In genomic region chr3:134708025-134708597, GRCh38 we compare ENCODE assay signal across 29 cellular contexts. TPM values are rescaled to one million over a fixed set of nuclear protein-coding genes. Genes with fewer than 3 reads are reported as not detected.
DNase-seq lines count a peak whose midpoint lies in the region; ATAC-seq, FAIRE-seq and TF ChIP-seq lines count a peak whose summit lies in the region.
"Had no signal": no experiment of that assay in that cellular context is flagged by ENCODE, and none has a peak within 500 bp of the region (broad histone marks: within the 10 kb centered on the region; RNA-seq: fewer than 3 reads in every experiment).

No MANE protein-coding gene starts in this region.

- no peaks in the 10 kb centered on the region for H3K36me3 Mint-ChIP-seq in activated T-cell treated with anti-CD3 and anti-CD28 coated beads, Interleukin-2, amount 50 U/mL, for 4 hours (ENCODE audit: insufficient read depth)
- H3K36me3 Mint-ChIP-seq: activated naive CD4-positive, alpha-beta T cell treated with anti-CD3 and anti-CD28 coated beads, Interleukin-2, amount 50 U/mL, for 72 hours; stimulated activated naive B cell treated with anti-CD40 and anti-IgM and Interleukin-4, amounts not matched to agents 10 μg/mL and 1 μg/mL and 100 μg/mL, for 72 hours; WTC11 had no signal

- peak; percentile 42 for FAIRE-seq in endothelial cell of umbilical vein (lab: Jason Lieb, UNC)
- FAIRE-seq: GM18507, small intestine had no signal

- POLR2A ChIA-PET in PC-3 (lab: Charles Lee; ENCODE audit: unreplicated experiment) = no interaction called here
- POLR2A ChIA-PET in endothelial cell of umbilical vein (lab: Charles Lee) = no interaction called here

- H3K9me2 ChIP-seq in PC-3 (replicated peaks; ENCODE audit: low read length) = no peaks in the 10 kb centered on the region

- TF ChIP-seq POLR2A in endothelial cell of umbilical vein (IDR thresholded peaks at IDR 0.05; ENCODE audit: low read depth, low read length) = no peak

- no peaks in the 10 kb centered on the region for H3K9me1 ChIP-seq in endothelial cell of umbilical vein (replicated peaks; ENCODE audit: control insufficient read depth, extremely low read depth, insufficient read depth, low read length)

- no peaks in the 10 kb centered on the region for H3K27me3 Mint-ChIP-seq in activated T-cell treated with anti-CD3 and anti-CD28 coated beads, Interleukin-2, amount 50 U/mL, for 4 hours (ENCODE audit: low read depth)
- H3K27me3 Mint-ChIP-seq: CD4-positive, alpha-beta T cell; stimulated activated naive B cell treated with anti-CD40 and anti-IgM and Interleukin-4, amounts not matched to agents 10 μg/mL and 1 μg/mL and 100 μg/mL, for 72 hours had no signal

- BruUV-seq in PC-3 (replicated peaks; lab: Mats Ljungman, UMichigan) (no TSS peak), endothelial cell of umbilical vein (replicated peaks; lab: Mats Ljungman, UMichigan) (no TSS peak)

- no peaks in the 10 kb centered on the region for H3F3A ChIP-seq in PC-3 (ENCODE audit: low read length, unreplicated experiment)
- H3F3A ChIP-seq in smooth muscle cell (ENCODE audit: low read depth) = peaks cover 8% of the 10 kb centered on the region

- dilution Hi-C loops in endothelial cell of umbilical vein (cut with MboI; ENCODE audit: extremely low pct_ligation_motif_present, low sequenced_read_pairs) = no loop called here

- H4K20me1 ChIP-seq in PC-3 (ENCODE audit: low read length) (no peaks in the 10 kb centered on the region), endothelial cell of umbilical vein (replicated peaks; ENCODE audit: control insufficient read depth, extremely low read depth, insufficient read depth, low read length) (no peaks in the 10 kb centered on the region), smooth muscle cell (ENCODE audit: low read depth) (no peaks in the 10 kb centered on the region)

- H3K27ac ChIP-seq in PC-3 (ENCODE audit: low read length) (peak overlapping the region; percentile 83), endothelial cell of umbilical vein (ENCODE audit: insufficient read depth, low read depth, low read length) (peak overlapping the region; percentile 82), smooth muscle cell (ENCODE audit: low read depth) (peak overlapping the region; percentile 97)
- H3K27ac ChIP-seq: dorsolateral prefrontal cortex, neutrophil had no signal

- TF ChIP-seq CTCF in PC-3 (conservative IDR thresholded peaks at IDR 0.05; ENCODE audit: low read depth, low read length) = no peak
- no peak for TF ChIP-seq CTCF in endothelial cell of umbilical vein (IDR thresholded peaks at IDR 0.05; ENCODE audit: extremely low read depth in 1 of 2, insufficient read depth in 1 of 2, low read depth in 1 of 2, low read length in 2 of 2)
- no peak for TF ChIP-seq CTCF in smooth muscle cell (IDR thresholded peaks at IDR 0.05; ENCODE audit: borderline replicate concordance, insufficient read depth, poor library complexity, severe bottlenecking)

- CTCF ChIA-PET in PC-3 (lab: Charles Lee) (no interaction called here), endothelial cell of umbilical vein (lab: Charles Lee) (interaction anchor here (1.3 kb wide), 1 partner anchor 49 kb away, joined by 3 read pairs; no protein-coding TSS in a partner anchor)

- no peaks in the 10 kb centered on the region for H3K4me1 Mint-ChIP-seq in activated T-cell treated with anti-CD3 and anti-CD28 coated beads, Interleukin-2, amount 50 U/mL, for 4 hours (ENCODE audit: low read depth)
- H3K4me1 Mint-ChIP-seq: stimulated activated naive B cell treated with anti-CD40 and anti-IgM and Interleukin-4, amounts not matched to agents 10 μg/mL and 1 μg/mL and 100 μg/mL, for 72 hours; WTC11 had no signal

- ATAC-seq in PC-3 = no peak
- ATAC-seq in HG03457 (IDR thresholded peaks at IDR 0.05; ENCODE audit: unreplicated experiment) = no peak
- ATAC-seq in activated T-cell treated with anti-CD3 and anti-CD28 coated beads, Interleukin-2, amount 50 U/mL, for 4 hours = no peak
- no peak for ATAC-seq in GM21576 (IDR thresholded peaks at IDR 0.05; ENCODE audit: unreplicated experiment)
- ATAC-seq: activated naive CD4-positive, alpha-beta T cell treated with anti-CD3 and anti-CD28 coated beads, Interleukin-2, amount 50 U/mL, for 72 hours; left lobe of liver; WTC11 had no signal

- H3K9ac ChIP-seq in PC-3 (ENCODE audit: low read length) (0 out of 2 replicates have a peak overlapping the region, but pooled peaks have one; percentile 25), endothelial cell of umbilical vein (replicated peaks; ENCODE audit: extremely low read depth, insufficient read depth, low read length) (peak overlapping the region; percentile 46), smooth muscle cell (ENCODE audit: low read depth) (peak overlapping the region; percentile 88)

- intact Hi-C loops in PC-3 (cut with micrococcal nuclease) = no loop called here
- intact Hi-C loops in endothelial cell of umbilical vein (cut with micrococcal nuclease) = loop anchor here (1.0 kb wide), 1 partner anchor 139 kb away; no protein-coding TSS in a partner anchor

- H3K79me2 ChIP-seq in PC-3 (ENCODE audit: low read length) (no peaks in the 10 kb centered on the region), endothelial cell of umbilical vein (ENCODE audit: control insufficient read depth, insufficient read depth, low read length) (no peaks in the 10 kb centered on the region), smooth muscle cell (ENCODE audit: low read depth) (no peaks in the 10 kb centered on the region)

- no peaks in the 10 kb centered on the region for H3K9me3 Mint-ChIP-seq in activated T-cell treated with anti-CD3 and anti-CD28 coated beads, Interleukin-2, amount 50 U/mL, for 4 hours
- H3K9me3 Mint-ChIP-seq: CD4-positive, alpha-beta T cell; WTC11 had no signal

- no peak overlapping the region for H3K4me3 ChIP-seq in PC-3 (ENCODE audit: low read length)
- H3K4me3 ChIP-seq in endothelial cell of umbilical vein (replicated peaks in 1 of 3; ENCODE audit: insufficient read depth in 1 of 3, low read depth in 1 of 3, low read length in 3 of 3) = no peak overlapping the region
- no peak overlapping the region for H3K4me3 ChIP-seq in smooth muscle cell
- H3K4me3 ChIP-seq: dorsolateral prefrontal cortex had no signal

- no peak overlapping the region for H2AFZ ChIP-seq in PC-3 (ENCODE audit: low read length)
- H2AFZ ChIP-seq in endothelial cell of umbilical vein (ENCODE audit: low read depth, low read length) = peak overlapping the region; percentile 47
- no peak overlapping the region for H2AFZ ChIP-seq in smooth muscle cell (ENCODE audit: low read depth)

- H3K36me3 ChIP-seq in PC-3 (ENCODE audit: low read depth, low read length) = no peaks in the 10 kb centered on the region
- no peaks in the 10 kb centered on the region for H3K36me3 ChIP-seq in endothelial cell of umbilical vein (ENCODE audit: control insufficient read depth in 2 of 2, extremely low read depth in 1 of 2, insufficient read depth in 2 of 2, low read length in 2 of 2)
- H3K36me3 ChIP-seq in smooth muscle cell (ENCODE audit: low read depth) = no peaks in the 10 kb centered on the region
- H3K36me3 ChIP-seq: neutrophil had no signal

- H3K27me3 ChIP-seq in PC-3 (ENCODE audit: low read length) = no peaks in the 10 kb centered on the region
- no peaks in the 10 kb centered on the region for H3K27me3 ChIP-seq in endothelial cell of umbilical vein (ENCODE audit: control insufficient read depth in 2 of 2, insufficient read depth in 2 of 2, low read length in 2 of 2)
- H3K27me3 ChIP-seq in smooth muscle cell (ENCODE audit: low read depth) = no peaks in the 10 kb centered on the region
- H3K27me3 ChIP-seq: dorsolateral prefrontal cortex, neutrophil had no signal

- H3K4me1 ChIP-seq in PC-3 (ENCODE audit: insufficient read depth, low read length) (peaks cover 4% of the 10 kb centered on the region; the same call in 1 of the 2 replicates), endothelial cell of umbilical vein (ENCODE audit: control insufficient read depth, extremely low read depth, insufficient read depth, low read length) (peaks cover 17% of the 10 kb centered on the region), smooth muscle cell (ENCODE audit: low read depth) (no peaks in the 10 kb centered on the region)

- H3K4me3 Mint-ChIP-seq in activated T-cell treated with anti-CD3 and anti-CD28 coated beads, Interleukin-2, amount 50 U/mL, for 4 hours = no peak overlapping the region
- H3K4me3 Mint-ChIP-seq: CD4-positive, alpha-beta T cell; stimulated activated naive B cell treated with anti-CD40 and anti-IgM and Interleukin-4, amounts not matched to agents 10 μg/mL and 1 μg/mL and 100 μg/mL, for 72 hours; WTC11 had no signal

- WGBS in smooth muscle cell (ENCODE audit: low lambda C conversion rate) = 67% methylated on average over 1 of the region's 1 CpG

- H3K9me3 ChIP-seq in PC-3 (ENCODE audit: low read length) = no peaks in the 10 kb centered on the region
- H3K9me3 ChIP-seq in endothelial cell of umbilical vein (replicated peaks; ENCODE audit: control insufficient read depth, insufficient read depth, low read length) = no peaks in the 10 kb centered on the region
- no peaks in the 10 kb centered on the region for H3K9me3 ChIP-seq in smooth muscle cell (replicated peaks; ENCODE audit: low read depth)
- H3K9me3 ChIP-seq: neutrophil had no signal

- DNase-seq in EL (peak; percentile 23), PC-3 (peak; percentile 27), endothelial cell of umbilical vein (ENCODE audit: low read depth, low spot score) (peak; percentile 72), smooth muscle cell (lab: John Stamatoyannopoulos, UW; ENCODE audit: unreplicated experiment) (no peak)
- no peak for DNase-seq in activated T-cell treated with anti-CD3 and anti-CD28 coated beads, Interleukin-2, amount 50 U/mL, for 4 hours
- DNase-seq: activated CD4-positive, alpha-beta T cell treated with anti-CD3 and anti-CD28 coated beads, Interleukin-2, amount 50 U/mL, for 1 hour; anterior cingulate cortex; CD4-positive, alpha-beta T cell; DMS 273 treated with DMSO at 0.1 percent for 48 hours; dorsolateral prefrontal cortex; GDM1; H7; Karpas-422; mesendoderm; NCI-H1092; NCI-H2029; NCI-H2227 treated with DMSO at 0.1 percent for 48 hours; NCI-H748 treated with DMSO at 0.1 percent for 48 hours; small intestine; stimulated activated naive B cell treated with anti-CD40 and anti-IgM and Interleukin-4, amounts not matched to agents 10 μg/mL and 1 μg/mL and 100 μg/mL, for 72 hours; T-helper 9 cell had no signal

- H3K4me2 ChIP-seq in PC-3 (ENCODE audit: low read length) (no peak overlapping the region), endothelial cell of umbilical vein (ENCODE audit: insufficient read depth, low read length) (peak overlapping the region; percentile 22), smooth muscle cell (peak overlapping the region; percentile 37)

RNA-seq across cellular contexts. Expression of gene KY, which starts 57.3 kb away (rescaled TPM):
- total RNA-seq in PC-3 (2014; rRNA removed) (0.29 TPM in 1 of 2 replicates, not detected in the other), endothelial cell of umbilical vein (not detected in 2 replicates), smooth muscle cell (0.09 TPM in 2 replicates)
- polyA plus RNA-seq in endothelial cell of umbilical vein (not detected in 2 replicates), smooth muscle cell (0.07 and 0.08 TPM in 2 replicates)
- not detected in 2 replicates for polyA plus RNA-seq in endothelial cell of umbilical vein (2011; cell fraction: cytosol; rRNA removed)
- not detected in 2 replicates for polyA plus RNA-seq in endothelial cell of umbilical vein (2011; cell fraction: nucleus; rRNA removed)
- polyA plus RNA-seq in endothelial cell of umbilical vein (2012) = not detected in 2 replicates
- polyA minus RNA-seq in endothelial cell of umbilical vein = not detected in 2 replicates
- polyA minus RNA-seq in endothelial cell of umbilical vein (2011; cell fraction: cytosol; rRNA and poly(A)+ RNA removed) = not detected
- not detected in 2 replicates for polyA minus RNA-seq in endothelial cell of umbilical vein (2011; cell fraction: nucleus; rRNA and poly(A)+ RNA removed)
- not detected for total RNA-seq in activated T-cell treated with anti-CD3 and anti-CD28 coated beads, Interleukin-2, amount 50 U/mL, for 4 hours
- total RNA-seq: activated naive CD4-positive, alpha-beta T cell treated with anti-CD3 and anti-CD28 coated beads, Interleukin-2, amount 50 U/mL, for 72 hours; CD4-positive, alpha-beta T cell; left lobe of liver; pulmonary artery endothelial cell; WTC11 had no signal

Comparison
In these comparisons a context has a peak if more than half of its experiments do, and no peak if none do; other contexts are left out.
1. DNase-seq: peak in EL (single experiment), PC-3 (single experiment) and endothelial cell of umbilical vein (single experiment); none in smooth muscle cell (single experiment) and activated T-cell treated with anti-CD3 and anti-CD28 coated beads, Interleukin-2, amount 50 U/mL, for 4 hours (single experiment).
2. H3K9ac ChIP-seq: peak in every context shown above with its lines; median percentile 88 in smooth muscle cell; 46 in endothelial cell of umbilical vein; 25 in PC-3.
3. Peak in every context shown above with its lines, with median percentiles within 50 percentile points of each other: H3K27ac ChIP-seq.